In genomic region chr2:47906261-47907096, GRCh38 we compare ENCODE assay signal across 8 cellular contexts. TPM values are rescaled to one million over a fixed set of nuclear protein-coding genes. Genes with fewer than 3 reads are reported as not detected.
DNase-seq lines count a peak whose midpoint lies in the region; ATAC-seq, FAIRE-seq and TF ChIP-seq lines count a peak whose summit lies in the region.

Gene FBXO11 (minus strand): TSS chr2:47906498. CDS start chr2:47905720, 778 bp downstream.

- POLR2A ChIA-PET in A549 (lab: Yijun Ruan, JAX), result interaction anchor here (0.6 to 1.0 kb wide), 7 partner anchors 13 to 200 kb away, joined by 3 to 9 read pairs (median 3); partner anchors contain the start of gene MSH6

- CTCF ChIA-PET in A549 (lab: Yijun Ruan, JAX), result interaction anchor here (1.0 to 2.3 kb wide), 9 partner anchors 11 to 201 kb away, joined by 3 to 21 read pairs (median 4); no protein-coding TSS in a partner anchor

- ATAC-seq in A549, result peak; percentile 81 to 93
- peak; percentile 88 for ATAC-seq in HG03066 (IDR thresholded peaks at IDR 0.05; ENCODE audit: low read depth, unreplicated experiment)
- peak; percentile 90 for ATAC-seq in body of pancreas

- TF ChIP-seq CTCF in A549 (IDR thresholded peaks at IDR 0.05), result peak; percentile 69
- peak; percentile 34 to 86 (median 70) for TF ChIP-seq CTCF in body of pancreas (IDR thresholded peaks at IDR 0.05)
- TF ChIP-seq CTCF in sigmoid colon (IDR thresholded peaks at IDR 0.05), result peak; percentile 42 to 56 (median 50)

- H3K27me3 ChIP-seq in body of pancreas, result no peaks in the 10 kb centered on the region
- no peaks in the 10 kb centered on the region for H3K27me3 ChIP-seq in sigmoid colon

- intact Hi-C loops in body of pancreas (cut with DNase I) (no loop called here), sigmoid colon (cut with DNase I) (loop anchor here (1.0 to 5.0 kb wide), 3 partner anchors 39 to 200 kb away; partner anchors contain the start of gene MSH6)

- TF ChIP-seq POLR2A in A549 (IDR thresholded peaks at IDR 0.05; ENCODE audit: low read length) (peak; percentile 91), GM18526 (IDR thresholded peaks at IDR 0.05; ENCODE audit: extremely low read depth, insufficient read length) (peak; percentile 84), body of pancreas (IDR thresholded peaks at IDR 0.05) (peak; percentile 70 to 96 (median 93)), sigmoid colon (IDR thresholded peaks at IDR 0.05) (peak; percentile 69 to 78)

- DNase-seq in A549 (ENCODE audit: low read depth in 1 of 2, low spot score in 1 of 2), result peak; percentile 86 to 99
- DNase-seq in NCI-H2107 treated with DMSO at 0.1 percent for 48 hours (lab: John Stamatoyannopoulos, UW; ENCODE audit: unreplicated experiment), result peak; percentile 95
- DNase-seq in body of pancreas, result peak; percentile 95 to 98 (median 95)
- peak; percentile 84 for DNase-seq in iPS DF 4.7 (ENCODE audit: extremely low read depth, low spot score)
- peak; percentile 98 for DNase-seq in sigmoid colon

- FAIRE-seq in A549 (lab: Jason Lieb, UNC) (peak; percentile 46), TTC549 (lab: Jason Lieb, UNC) (peak; percentile 97)

- peak; percentile 47 to 66 for TF ChIP-seq RAD21 in A549 (conservative IDR thresholded peaks at IDR 0.05 in 1 of 2, IDR thresholded peaks at IDR 0.05 in 1 of 2)

- H3K4me1 ChIP-seq in A549, result peaks cover 22% of the 10 kb centered on the region
- peaks cover 27% of the 10 kb centered on the region for H3K4me1 ChIP-seq in body of pancreas
- peaks cover 0 to 30% (median 25%) of the 10 kb centered on the region in 4 donors for H3K4me1 ChIP-seq in sigmoid colon

- H3K27ac ChIP-seq in A549 (peak within 1 kb of the TSS; percentile 98 to 99), body of pancreas (peak within 1 kb of the TSS; percentile 87 to 100 (median 95)), sigmoid colon (peak within 1 kb of the TSS; percentile 98 to 100 (median 100))

- H3K9me3 ChIP-seq in A549, result no peaks in the 10 kb centered on the region
- no peaks in the 10 kb centered on the region for H3K9me3 ChIP-seq in body of pancreas
- H3K9me3 ChIP-seq in sigmoid colon, result no peaks in the 10 kb centered on the region

- H3K36me3 ChIP-seq in body of pancreas (replicated peaks in 1 of 2; ENCODE audit: insufficient read depth in 1 of 2, low read depth in 2 of 2) (no peaks in the 10 kb centered on the region), sigmoid colon (no peaks in the 10 kb centered on the region)

- H3K4me3 ChIP-seq in A549, result peak within 1 kb of the TSS; percentile 90
- peak within 1 kb of the TSS; percentile 54 to 96 for H3K4me3 ChIP-seq in body of pancreas
- peak within 1 kb of the TSS; percentile 73 to 97 (median 86) for H3K4me3 ChIP-seq in sigmoid colon

- H3K4me2 ChIP-seq in A549, result peak within 1 kb of the TSS; percentile 82

- TF ChIP-seq EP300 in A549 (IDR thresholded peaks at IDR 0.05) (0 out of 5 replicates have a peak, but pooled peaks of 1 of the 2 experiments have one; percentile 27), sigmoid colon (IDR thresholded peaks at IDR 0.05) (no peak)

- 1% methylated on average over 35 of the region's 53 CpGs for WGBS in A549 (ENCODE audit: missing lambda C conversion rate)
- 0% methylated on average over 45 to 46 of the region's 53 CpGs for WGBS in body of pancreas, 2 donors
- WGBS in sigmoid colon, 2 donors, result 0% methylated on average over 50 to 52 of the region's 53 CpGs

TF ChIP-seq in A549, 52 proteins besides CTCF, POLR2A, EP300 and RAD21 (continues in another document):
- TF ChIP-seq E2F6 (IDR thresholded peaks at IDR 0.05; ENCODE audit: borderline replicate concordance, low read depth) (0 out of 2 replicates have a peak, but pooled peaks have one; percentile 25), HOXB5 (CRISPR knock-in tag; IDR thresholded peaks at IDR 0.05) (0 out of 2 replicates have a peak, but pooled peaks have one; percentile 39), REST (IDR thresholded peaks at IDR 0.05) (no peak; the same call in 1 of the 2 replicates), KDM5A (IDR thresholded peaks at IDR 0.05) (peak; percentile 75), JUNB (IDR thresholded peaks at IDR 0.05) (no peak), ATOH8 (CRISPR knock-in tag; IDR thresholded peaks at IDR 0.05; ENCODE audit: low read depth) (no peak), NPAS2 (CRISPR knock-in tag; IDR thresholded peaks at IDR 0.05; ENCODE audit: borderline replicate concordance) (no peak), CBX2 (IDR thresholded peaks at IDR 0.05; ENCODE audit: borderline replicate concordance, low read depth) (no peak), CBX8 (IDR thresholded peaks at IDR 0.05) (no peak), SMC3 (IDR thresholded peaks at IDR 0.05) (peak; percentile 64), TP53 (CRISPR knock-in tag; IDR thresholded peaks at IDR 0.05) (no peak), BCL3 (IDR thresholded peaks at IDR 0.05) (peak; percentile 41; the same call in 1 of the 3 replicates), PHF8 (IDR thresholded peaks at IDR 0.05; ENCODE audit: borderline replicate concordance, low read depth) (peak; percentile 64; the same call in 1 of the 2 replicates), CHD2 (IDR thresholded peaks at IDR 0.05; ENCODE audit: low read length, partially characterized antibody) (no peak), FOSB (CRISPR knock-in tag; IDR thresholded peaks at IDR 0.05) (no peak), MAX (IDR thresholded peaks at IDR 0.05) (peak; percentile 64), BHLHE40 (IDR thresholded peaks at IDR 0.05; ENCODE audit: low read depth, low read length) (no peak), ZNF302 (CRISPR knock-in tag; IDR thresholded peaks at IDR 0.05) (no peak), JUN (IDR thresholded peaks at IDR 0.05) (peak; percentile 84 to 89), FOSL2 (IDR thresholded peaks at IDR 0.05) (no peak), FOSL2 (CRISPR knock-in tag; IDR thresholded peaks at IDR 0.05) (peak; percentile 52), POLR2AphosphoS2 (conservative IDR thresholded peaks at IDR 0.05; ENCODE audit: low read length) (no peak), MYC (IDR thresholded peaks at IDR 0.05; ENCODE audit: borderline replicate concordance, low read length) (peak; percentile 40; the same call in 1 of the 2 replicates)

RNA-seq across cellular contexts. Expression of gene FBXO11, which starts in this region (rescaled TPM):
- polyA plus RNA-seq in A549 (2011; rRNA removed), result 61.4 and 125 TPM in 2 replicates
- 23.4 and 27.4 TPM in 2 replicates for polyA plus RNA-seq in A549 (2012; cell fraction: cytosol; rRNA removed)
- polyA plus RNA-seq in A549 (2012; cell fraction: nucleus; rRNA removed), result 25.8 and 35.2 TPM in 2 replicates
- 51.1 to 53.2 TPM (median 52.3 TPM) in 3 replicates for polyA plus RNA-seq in A549 (2017; fragmentation: RNase III; extraction: RNeasy Plus Mini Kit Qiagen cat#74134 plus additional on column Dnase treatment)
- polyA minus RNA-seq in A549 (2011; rRNA and poly(A)+ RNA removed), result 58.9 and 78.9 TPM in 2 replicates
- 10 to 100 TPM; 25.1 to 41.0 TPM for total RNA-seq in body of pancreas
- 10 to 100 TPM; 43.8 to 71.7 (median 49.6) TPM for total RNA-seq in sigmoid colon
- polyA plus RNA-seq in sigmoid colon, result 10 to 100 TPM; 13.4 to 23.4 (median 13.8) TPM

Comparison
In these comparisons a context has a peak if more than half of its experiments do, and no peak if none do; other contexts are left out.
1. Peak in every context shown above with its lines: DNase-seq, ATAC-seq, H3K4me3 ChIP-seq and H3K27ac ChIP-seq.